ENCODE assay signal across 29 cellular contexts in genomic region chr1:60458111-60458510, GRCh38.
"Had no signal": no experiment of that assay in that cellular context is flagged by ENCODE, and none has a peak within 500 bp of the region (broad histone marks: within the 10 kb centered on the region; RNA-seq: fewer than 3 reads in every experiment).

No MANE protein-coding gene starts in this region.

- H3K9me3 ChIP-seq: breast epithelium, gastrocnemius medialis had no signal

- H3K4me3 ChIP-seq: ascending aorta, breast epithelium, cardiac muscle cell, coronary artery, esophagus muscularis mucosa, gastrocnemius medialis, heart left ventricle had no signal

- H3K36me3 ChIP-seq: ascending aorta, breast epithelium, cardiac muscle cell, esophagus muscularis mucosa, gastrocnemius medialis, heart left ventricle had no signal

- DNase-seq: activated CD4-positive, alpha-beta memory T cell treated with anti-CD3 and anti-CD28 coated beads for 36 hours; activated CD4-positive, alpha-beta T cell treated with anti-CD3 and anti-CD28 coated beads for 36 hours; activated CD4-positive, alpha-beta T cell treated with anti-CD3 and anti-CD28 coated beads, Interleukin-2, amount 10 ng/mL, durations not matched to agents 24 days and 14 days; activated CD4-positive, CD25-positive, alpha-beta regulatory T cell; activated CD4-positive, CD25-positive, alpha-beta regulatory T cell treated with anti-CD3 and anti-CD28 coated beads, Interleukin-2, amount 50 U/mL, for 72 hours; activated CD8-positive, alpha-beta memory T cell treated with anti-CD3 and anti-CD28 coated beads, Interleukin-2, amount 50 U/mL, for 48 hours; activated CD8-positive, alpha-beta T cell treated with anti-CD3 and anti-CD28 coated beads, Interleukin-2, amount 10 ng/mL, durations not matched to agents 7 days and 5 days; activated effector memory CD4-positive, alpha-beta T cell treated with anti-CD3 and anti-CD28 coated beads, Interleukin-2, amount 50 U/mL, for 16 hours; activated naive CD4-positive, alpha-beta T cell treated with anti-CD3 and anti-CD28 coated beads for 36 hours; activated naive CD8-positive, alpha-beta T cell treated with anti-CD3 and anti-CD28 coated beads for 36 hours; activated naive CD8-positive, alpha-beta T cell treated with anti-CD3 and anti-CD28 coated beads, Interleukin-2, amount 50 U/mL, for 24 hours; activated T-cell treated with anti-CD3 and anti-CD28 coated beads for 4 hours; activated T-cell treated with anti-CD3 and anti-CD28 coated beads, Interleukin-2, amount 50 U/mL, for 24 hours; dermis blood vessel endothelial cell; effector CD4-positive, alpha-beta T cell; effector memory CD8-positive, alpha-beta T cell; erythroblast; foreskin keratinocyte; gastrocnemius medialis; glutamatergic neuron; heart left ventricle; T-helper 1 cell; T-helper 17 cell had no signal

- H3K4me1 ChIP-seq: ascending aorta, breast epithelium, esophagus muscularis mucosa, foreskin keratinocyte, gastrocnemius medialis, heart left ventricle had no signal

- H3K27me3 ChIP-seq: ascending aorta, breast epithelium, cardiac muscle cell, esophagus muscularis mucosa, foreskin keratinocyte, gastrocnemius medialis, heart left ventricle had no signal

- ATAC-seq: activated CD4-positive, alpha-beta T cell treated with anti-CD3 and anti-CD28 coated beads for 36 hours; activated CD8-positive, alpha-beta T cell treated with anti-CD3 and anti-CD28 coated beads, Interleukin-2, amount 10 ng/mL, durations not matched to agents 7 days and 5 days; activated naive CD8-positive, alpha-beta T cell treated with anti-CD3 and anti-CD28 coated beads, Interleukin-2, amount 50 U/mL, for 24 hours; activated T-helper 17 cell treated with anti-CD3 and anti-CD28 coated beads, Interleukin-2, amount 50 U/mL, for 72 hours; effector memory CD8-positive, alpha-beta T cell; foreskin keratinocyte; gastrocnemius medialis; heart left ventricle; T-helper 17 cell had no signal
